ENCODE assay signal across 1 cellular context in the genomic region with DNA sequence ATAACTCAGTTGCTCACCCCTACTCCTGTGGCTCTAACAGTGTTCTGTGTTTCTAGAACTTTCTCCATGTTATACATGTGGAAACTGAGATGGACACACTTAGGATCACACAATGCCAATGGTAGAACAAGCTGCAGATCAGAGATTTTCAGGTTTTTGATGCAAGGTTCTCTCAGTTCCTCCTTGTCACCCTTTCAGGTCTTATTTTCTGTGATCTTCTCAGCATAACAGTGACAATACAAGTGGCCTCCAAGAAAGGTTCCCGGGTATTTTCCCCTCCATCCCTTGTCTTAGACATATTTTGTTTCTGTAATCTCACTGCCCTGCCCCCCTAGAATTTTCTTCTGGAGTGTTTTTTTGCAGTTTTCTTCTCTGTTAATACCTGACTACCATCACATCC.
TF ChIP-seq lines count a peak whose summit lies in the region.

No MANE protein-coding gene starts in this region.

TF ChIP-seq in IMR-90, 13 proteins besides CTCF, POLR2A, EP300 and RAD21:
- TF ChIP-seq CEBPB (IDR thresholded peaks at IDR 0.05; ENCODE audit: low read depth, low read length) (no peak), RCOR1 (IDR thresholded peaks at IDR 0.05; ENCODE audit: insufficient replicate concordance, low read length) (no peak), MAFK (IDR thresholded peaks at IDR 0.05; ENCODE audit: low read depth, low read length) (no peak), RFX5 (IDR thresholded peaks at IDR 0.05; ENCODE audit: low read depth, low read length) (no peak), SMC3 (IDR thresholded peaks at IDR 0.05; ENCODE audit: low read depth, low read length) (no peak), MXI1 (IDR thresholded peaks at IDR 0.05; ENCODE audit: borderline replicate concordance, low read depth, low read length) (no peak), BHLHE40 (IDR thresholded peaks at IDR 0.05; ENCODE audit: low read depth, low read length) (no peak), NFE2L2 (IDR thresholded peaks at IDR 0.05; ENCODE audit: low read depth, low read length) (no peak), MAZ (IDR thresholded peaks at IDR 0.05; ENCODE audit: borderline replicate concordance, low read depth, low read length) (no peak), CHD1 (IDR thresholded peaks at IDR 0.05; ENCODE audit: low read depth, low read length) (no peak), USF2 (IDR thresholded peaks at IDR 0.05; ENCODE audit: low read depth, low read length) (no peak), FOS (IDR thresholded peaks at IDR 0.05; ENCODE audit: low read depth, low read length) (no peak)
- TF ChIP-seq, protein P1, sequence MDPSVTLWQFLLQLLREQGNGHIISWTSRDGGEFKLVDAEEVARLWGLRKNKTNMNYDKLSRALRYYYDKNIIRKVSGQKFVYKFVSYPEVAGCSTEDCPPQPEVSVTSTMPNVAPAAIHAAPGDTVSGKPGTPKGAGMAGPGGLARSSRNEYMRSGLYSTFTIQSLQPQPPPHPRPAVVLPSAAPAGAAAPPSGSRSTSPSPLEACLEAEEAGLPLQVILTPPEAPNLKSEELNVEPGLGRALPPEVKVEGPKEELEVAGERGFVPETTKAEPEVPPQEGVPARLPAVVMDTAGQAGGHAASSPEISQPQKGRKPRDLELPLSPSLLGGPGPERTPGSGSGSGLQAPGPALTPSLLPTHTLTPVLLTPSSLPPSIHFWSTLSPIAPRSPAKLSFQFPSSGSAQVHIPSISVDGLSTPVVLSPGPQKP (IDR thresholded peaks at IDR 0.05; ENCODE audit: borderline replicate concordance, low read depth, low read length), result no peak
